ENCODE assay signal across 1 cellular context in the genomic region with DNA sequence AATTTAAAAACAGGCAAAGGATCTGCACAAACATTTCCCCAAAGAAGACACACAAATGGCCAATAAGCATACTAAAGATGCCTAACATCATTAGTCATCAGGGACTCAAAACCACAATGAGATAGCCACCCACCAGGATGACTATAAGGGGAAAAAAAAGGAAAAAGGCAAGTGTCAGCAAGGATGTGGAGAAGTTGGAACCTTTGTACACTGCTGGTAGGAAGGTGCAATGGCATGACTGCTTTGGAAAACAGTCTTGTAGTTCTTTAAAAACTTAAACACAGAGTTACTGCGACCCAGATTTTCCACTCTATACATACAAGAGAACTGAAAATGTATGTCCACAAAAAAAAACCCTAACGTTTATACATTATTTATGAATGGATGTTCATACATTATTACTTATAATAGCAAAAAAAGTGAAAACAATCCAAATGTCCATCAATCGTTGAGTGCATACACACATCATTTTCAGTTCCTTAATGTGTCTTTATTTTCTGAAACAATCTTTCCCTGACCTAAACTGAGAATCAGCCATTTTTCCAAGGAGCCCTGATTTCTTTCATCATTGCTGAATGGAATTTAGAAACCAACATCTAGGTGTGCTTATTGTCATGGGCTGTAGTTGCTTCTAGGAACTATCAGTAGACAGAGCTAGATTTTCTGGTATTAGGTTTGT.
TF ChIP-seq lines count a peak whose summit lies in the region.

No MANE protein-coding gene starts in this region.

TF ChIP-seq in IMR-90, 13 proteins besides CTCF, POLR2A, EP300 and RAD21:
- TF ChIP-seq RFX5 (IDR thresholded peaks at IDR 0.05; ENCODE audit: low read depth, low read length) = no peak
- TF ChIP-seq CHD1 (IDR thresholded peaks at IDR 0.05; ENCODE audit: low read depth, low read length) = no peak
- TF ChIP-seq MXI1 (IDR thresholded peaks at IDR 0.05; ENCODE audit: borderline replicate concordance, low read depth, low read length) = no peak
- no peak for TF ChIP-seq MAZ (IDR thresholded peaks at IDR 0.05; ENCODE audit: borderline replicate concordance, low read depth, low read length)
- peak; percentile 82 for TF ChIP-seq FOS (IDR thresholded peaks at IDR 0.05; ENCODE audit: low read depth, low read length)
- TF ChIP-seq, protein P1, sequence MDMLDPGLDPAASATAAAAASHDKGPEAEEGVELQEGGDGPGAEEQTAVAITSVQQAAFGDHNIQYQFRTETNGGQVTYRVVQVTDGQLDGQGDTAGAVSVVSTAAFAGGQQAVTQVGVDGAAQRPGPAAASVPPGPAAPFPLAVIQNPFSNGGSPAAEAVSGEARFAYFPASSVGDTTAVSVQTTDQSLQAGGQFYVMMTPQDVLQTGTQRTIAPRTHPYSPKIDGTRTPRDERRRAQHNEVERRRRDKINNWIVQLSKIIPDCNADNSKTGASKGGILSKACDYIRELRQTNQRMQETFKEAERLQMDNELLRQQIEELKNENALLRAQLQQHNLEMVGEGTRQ (IDR thresholded peaks at IDR 0.05; ENCODE audit: low read depth, low read length) = no peak
- peak; percentile 32; the same call in 1 of the 2 replicates for TF ChIP-seq BHLHE40 (IDR thresholded peaks at IDR 0.05; ENCODE audit: low read depth, low read length)
- TF ChIP-seq RCOR1 (IDR thresholded peaks at IDR 0.05; ENCODE audit: insufficient replicate concordance, low read length) = peak; percentile 85
- no peak for TF ChIP-seq ELK1 (IDR thresholded peaks at IDR 0.05; ENCODE audit: borderline replicate concordance, low read depth, low read length)
- no peak for TF ChIP-seq CEBPB (IDR thresholded peaks at IDR 0.05; ENCODE audit: low read depth, low read length)
- TF ChIP-seq MAFK (IDR thresholded peaks at IDR 0.05; ENCODE audit: low read depth, low read length) = peak; percentile 77
- peak; percentile 19; the same call in 1 of the 2 replicates for TF ChIP-seq SMC3 (IDR thresholded peaks at IDR 0.05; ENCODE audit: low read depth, low read length)
- TF ChIP-seq NFE2L2 (IDR thresholded peaks at IDR 0.05; ENCODE audit: low read depth, low read length) = peak; percentile 60; the same call in 1 of the 2 replicates
